In genomic region chr2:47512581-47513083, GRCh38 we compare ENCODE assay signal across 11 cellular contexts. TPM values are rescaled to one million over a fixed set of nuclear protein-coding genes. Genes with fewer than 3 reads are reported as not detected.
DNase-seq lines count a peak whose midpoint lies in the region; ATAC-seq and TF ChIP-seq lines count a peak whose summit lies in the region.
"Had no signal": no experiment of that assay in that cellular context is flagged by ENCODE, and none has a peak within 500 bp of the region (broad histone marks: within the 10 kb centered on the region; RNA-seq: fewer than 3 reads in every experiment).

No MANE protein-coding gene starts in this region.

- no peak overlapping the region for H3K27ac ChIP-seq in HL-60 (replicated peaks)
- H3K27ac ChIP-seq in RWPE1 = no peak overlapping the region
- no peak overlapping the region for H3K27ac ChIP-seq in osteoblast (ENCODE audit: low read depth, low read length)
- H3K27ac ChIP-seq: lower lobe of right lung, uterus had no signal

- CTCF ChIA-PET in RWPE1 (lab: Yijun Ruan, JAX) = no interaction called here

- H3K36me3 ChIP-seq in osteoblast (ENCODE audit: insufficient read depth, low read length) = no peaks in the 10 kb centered on the region
- H3K36me3 ChIP-seq: lower lobe of right lung, uterus had no signal

- no peaks in the 10 kb centered on the region for H4K20me1 ChIP-seq in osteoblast (ENCODE audit: insufficient read depth, low read length)

- no peak overlapping the region for H3K4me2 ChIP-seq in osteoblast (ENCODE audit: insufficient read depth, low read length)

- H3K27me3 ChIP-seq in HL-60 (ENCODE audit: insufficient read depth, poor library complexity, severe bottlenecking) = no peaks in the 10 kb centered on the region
- H3K27me3 ChIP-seq in osteoblast (ENCODE audit: insufficient read depth, low read length) = peaks cover 7% of the 10 kb centered on the region
- H3K27me3 ChIP-seq: uterus had no signal

- H3K9me3 ChIP-seq in osteoblast (ENCODE audit: low read depth, low read length) = no peaks in the 10 kb centered on the region
- H3K9me3 ChIP-seq: lower lobe of right lung, uterus had no signal

- DNase-seq in DMS53 treated with DMSO at 0.1 percent for 48 hours (lab: John Stamatoyannopoulos, UW; ENCODE audit: unreplicated experiment) (peak; percentile 29), HL-60 (ENCODE audit: low read depth in 1 of 2, low spot score in 1 of 2) (peak; percentile 38 to 44), RWPE1 (ENCODE audit: low spot score) (peak; percentile 20), iPS-NIHi11 (ENCODE audit: low spot score) (peak; percentile 54), HuH-7 (ENCODE audit: low spot score) (no peak), osteoblast (ENCODE audit: insufficient read length, low spot score, missing footprints) (no peak), KG1 (lab: John Stamatoyannopoulos, UW) (no peak)
- DNase-seq: central memory CD4-positive, alpha-beta T cell; lower lobe of right lung; uterus had no signal

- H3K4me3 ChIP-seq in HL-60 (replicated peaks; ENCODE audit: insufficient read depth, low read length) = no peak overlapping the region
- H3K4me3 ChIP-seq in osteoblast (ENCODE audit: insufficient read depth, low read length) = no peak overlapping the region
- H3K4me3 ChIP-seq: lower lobe of right lung, uterus had no signal

- H3K4me1 ChIP-seq in osteoblast (ENCODE audit: insufficient read depth, low read length) = no peaks in the 10 kb centered on the region
- H3K4me1 ChIP-seq: lower lobe of right lung, uterus had no signal

- H3K79me2 ChIP-seq in osteoblast (ENCODE audit: insufficient read depth, low read length) = no peaks in the 10 kb centered on the region

- no peak overlapping the region for H2AFZ ChIP-seq in osteoblast (ENCODE audit: low read length)

- TF ChIP-seq CTCF in HL-60 (IDR thresholded peaks at IDR 0.05; ENCODE audit: insufficient read depth, low read length) = no peak
- TF ChIP-seq CTCF in RWPE1 (conservative IDR thresholded peaks at IDR 0.05; ENCODE audit: low read depth) = no peak
- TF ChIP-seq CTCF in osteoblast (IDR thresholded peaks at IDR 0.05; ENCODE audit: extremely low read depth, low read depth, low read length) = no peak

- no peak for ATAC-seq in GM19395 (IDR thresholded peaks at IDR 0.05; ENCODE audit: unreplicated experiment)
- ATAC-seq: lower lobe of right lung had no signal

- POLR2A ChIA-PET in RWPE1 (lab: Yijun Ruan, JAX; ENCODE audit: low non-redundant PET) = no interaction called here

RNA-seq across cellular contexts. Expression of gene KCNK12, which starts 58.2 kb away (rescaled TPM):
- total RNA-seq in osteoblast = not detected in 2 replicates
- total RNA-seq: lower lobe of right lung had no signal

Comparison
In these comparisons a context has a peak if more than half of its experiments do, and no peak if none do; other contexts are left out.
1. DNase-seq: peak in DMS53 treated with DMSO at 0.1 percent for 48 hours (single experiment), HL-60 (2 of 2), RWPE1 (single experiment) and iPS-NIHi11 (single experiment); none in HuH-7 (single experiment), osteoblast (single experiment) and KG1 (single experiment).